Comparison of ENCODE assay signal across 10 cellular contexts in genomic region chr9:89137548-89138462, GRCh38. TPM values are rescaled to one million over a fixed set of nuclear protein-coding genes. Genes with fewer than 3 reads are reported as not detected.
DNase-seq lines count a peak whose midpoint lies in the region; ATAC-seq, FAIRE-seq and TF ChIP-seq lines count a peak whose summit lies in the region.
"Had no signal": no experiment of that assay in that cellular context is flagged by ENCODE, and none has a peak within 500 bp of the region (broad histone marks: within the 10 kb centered on the region; RNA-seq: fewer than 3 reads in every experiment).

No MANE protein-coding gene starts in this region.

- H3K27ac ChIP-seq in esophagus squamous epithelium (peak overlapping the region in 3 of 4 donors; percentile 15 to 81 (median 52)), pancreas (no peak overlapping the region)
- H3K27ac ChIP-seq: upper lobe of right lung had no signal

- H3K36me3 ChIP-seq in esophagus squamous epithelium (no peaks in the 10 kb centered on the region), pancreas (no peaks in the 10 kb centered on the region)
- H3K36me3 ChIP-seq: upper lobe of right lung had no signal

- H3K4me3 ChIP-seq in NB4 (ENCODE audit: low read depth, low read length) (no peak overlapping the region), esophagus squamous epithelium (no peak overlapping the region), pancreas (no peak overlapping the region)
- H3K4me3 ChIP-seq: upper lobe of right lung had no signal

- DNase-seq in AG09319 (ENCODE audit: extremely low read depth, low read depth) = peak; percentile 85
- peak; percentile 3 for DNase-seq in NB4 (ENCODE audit: low read depth)
- no peak for DNase-seq in esophagus squamous epithelium (lab: John Stamatoyannopoulos, UW)
- DNase-seq in pancreas = peak in 4 of 6 donors; percentile 6 to 32 (median 27)
- DNase-seq in HT-29 (ENCODE audit: low spot score) = no peak
- no peak for DNase-seq in GM12891 (ENCODE audit: insufficient read length, low spot score)
- DNase-seq: upper lobe of right lung had no signal

- peak; percentile 49 to 81 (median 68) for ATAC-seq in pancreas
- ATAC-seq in HG02571 (IDR thresholded peaks at IDR 0.05; ENCODE audit: unreplicated experiment) = no peak
- ATAC-seq in GM18867 (IDR thresholded peaks at IDR 0.05; ENCODE audit: unreplicated experiment) = no peak
- ATAC-seq: upper lobe of right lung had no signal

- TF ChIP-seq CTCF in AG09319 (IDR thresholded peaks at IDR 0.05; ENCODE audit: low read depth, low read length) (no peak), NB4 (IDR thresholded peaks at IDR 0.05; ENCODE audit: low read depth, low read length) (no peak), esophagus squamous epithelium (IDR thresholded peaks at IDR 0.05) (no peak), pancreas (IDR thresholded peaks at IDR 0.05) (no peak)

- FAIRE-seq in pancreas (lab: Jason Lieb, UNC) = no peak
- FAIRE-seq in GM12891 (lab: Jason Lieb, UNC) = no peak

- WGBS in esophagus squamous epithelium, 2 donors = 22 to 30% methylated on average over 7 to 8 of the region's 8 CpGs
- 59 to 64% methylated on average over 8 of the region's 8 CpGs for WGBS in pancreas, 2 donors

- TF ChIP-seq POLR2A in NB4 (IDR thresholded peaks at IDR 0.05; ENCODE audit: extremely low read depth, insufficient read length) = no peak
- TF ChIP-seq POLR2A in esophagus squamous epithelium (IDR thresholded peaks at IDR 0.05) = no peak
- no peak for TF ChIP-seq POLR2A in GM12891 (IDR thresholded peaks at IDR 0.05; ENCODE audit: low read depth, low read length)

- H3K4me1 ChIP-seq in esophagus squamous epithelium (peaks cover 8 to 21% (median 19%) of the 10 kb centered on the region in 3 donors), pancreas (no peaks in the 10 kb centered on the region)
- H3K4me1 ChIP-seq: upper lobe of right lung had no signal

- H3K27me3 ChIP-seq in esophagus squamous epithelium (no peaks in the 10 kb centered on the region), pancreas (no peaks in the 10 kb centered on the region)
- H3K27me3 ChIP-seq: upper lobe of right lung had no signal

- intact Hi-C loops in esophagus squamous epithelium (cut with DNase I) (no loop called here), pancreas (cut with DNase I) (no loop called here)

- H3K9me3 ChIP-seq in esophagus squamous epithelium (no peaks in the 10 kb centered on the region), pancreas (no peaks in the 10 kb centered on the region)
- H3K9me3 ChIP-seq: upper lobe of right lung had no signal

TF ChIP-seq in GM12891, 5 proteins besides CTCF, POLR2A, EP300 and RAD21:
- TF ChIP-seq POU2F2 (IDR thresholded peaks at IDR 0.05; ENCODE audit: low read depth, low read length) = no peak
- TF ChIP-seq POLR2AphosphoS5 (IDR thresholded peaks at IDR 0.05; ENCODE audit: low read depth, low read length) = no peak
- TF ChIP-seq PAX5 (IDR thresholded peaks at IDR 0.05; ENCODE audit: insufficient read depth, low read length, severe bottlenecking) = no peak
- TF ChIP-seq SPI1 (IDR thresholded peaks at IDR 0.05; ENCODE audit: low read depth, low read length) = no peak
- TF ChIP-seq TAF1 (IDR thresholded peaks at IDR 0.05; ENCODE audit: low read depth, low read length) = no peak

RNA-seq across cellular contexts. Expression of gene SHC3, which starts 40.8 kb away (rescaled TPM):
- 1 to 10 TPM in 2 of 4 donors, under 1 TPM in 2; 0.38 to 9.3 (median 4.4) TPM for total RNA-seq in esophagus squamous epithelium
- total RNA-seq in pancreas = 1 to 10 TPM in 4 of 6 donors, under 1 TPM in 2; 0.19 to 6.3 (median 1.8) TPM
- 1 to 10 TPM in 1 of 2 donors, under 1 TPM in 1; 0.92 to 3.5 TPM for polyA plus RNA-seq in pancreas
- 0.18 and 0.23 TPM in 2 replicates for total RNA-seq in HT-29 (2014; rRNA removed; shearing (Covaris generic))
- polyA plus RNA-seq in GM12891 (2012; ENCODE audit: low read depth, missing spikeins) = 0.06 TPM
- polyA plus RNA-seq: IgD-negative memory B cell had no signal

Comparison
In these comparisons a context has a peak if more than half of its experiments do, and no peak if none do; other contexts are left out.
1. DNase-seq: peak in AG09319 (single experiment), NB4 (single experiment) and pancreas (4 of 6); none in esophagus squamous epithelium (single experiment), HT-29 (single experiment) and GM12891 (single experiment).
2. H3K27ac ChIP-seq: peak in esophagus squamous epithelium (3 of 4); none in pancreas (0 of 4).
3. ATAC-seq: peak in pancreas (4 of 4); none in HG02571 (single experiment) and GM18867 (single experiment).